Comparison of ENCODE assay signal across 10 cellular contexts in genomic region chr2:147663153-147663961, GRCh38.
DNase-seq lines count a peak whose midpoint lies in the region; ATAC-seq and TF ChIP-seq lines count a peak whose summit lies in the region.
"Had no signal": no experiment of that assay in that cellular context is flagged by ENCODE, and none has a peak within 500 bp of the region (broad histone marks: within the 10 kb centered on the region; RNA-seq: fewer than 3 reads in every experiment).

No MANE protein-coding gene starts in this region.

- H3K27ac ChIP-seq in mesendoderm (ENCODE audit: low read depth, low read length), result peak overlapping the region; percentile 46
- H3K27ac ChIP-seq in stomach, result peak overlapping the region in 1 of 5 donors; percentile 7
- H3K27ac ChIP-seq in endodermal cell (ENCODE audit: low read depth, low read length), result no peak overlapping the region
- no peak overlapping the region for H3K27ac ChIP-seq in caudate nucleus (ENCODE audit: low read depth, low read length)

- H3K79me1 ChIP-seq in mesendoderm (ENCODE audit: low read length), result no peaks in the 10 kb centered on the region

- H2BK120ac ChIP-seq in mesendoderm (ENCODE audit: low read depth, low read length), result no peak overlapping the region

- H3K4me1 ChIP-seq in mesendoderm (ENCODE audit: control insufficient read depth, low read depth, low read length), result peaks cover 2% of the 10 kb centered on the region
- H3K4me1 ChIP-seq in stomach, result no peaks in the 10 kb centered on the region
- peaks cover 11% of the 10 kb centered on the region for H3K4me1 ChIP-seq in endodermal cell (ENCODE audit: control insufficient read depth, insufficient read depth, low read length)

- no peak overlapping the region for H4K5ac ChIP-seq in mesendoderm (ENCODE audit: low read length)

- ATAC-seq in GM18868 (IDR thresholded peaks at IDR 0.05; ENCODE audit: unreplicated experiment) (peak; percentile 80), GM21619 (IDR thresholded peaks at IDR 0.05; ENCODE audit: unreplicated experiment) (peak; percentile 89), HG03469 (IDR thresholded peaks at IDR 0.05; ENCODE audit: unreplicated experiment) (peak; percentile 75)

- DNase-seq in mesendoderm, result no peak
- no peak for DNase-seq in NCI-H510A (lab: John Stamatoyannopoulos, UW)
- no peak for DNase-seq in stomach
- no peak for DNase-seq in endodermal cell
- DNase-seq in caudate nucleus (lab: John Stamatoyannopoulos, UW), result no peak
- DNase-seq: effector CD8-positive, alpha-beta T cell had no signal

- TF ChIP-seq EP300 in stomach (IDR thresholded peaks at IDR 0.05), result no peak

- no peak overlapping the region for H3K23ac ChIP-seq in mesendoderm (ENCODE audit: low read length)

- H2AK5ac ChIP-seq in mesendoderm (ENCODE audit: low read length), result no peak overlapping the region

- no peak overlapping the region for H3K4ac ChIP-seq in mesendoderm (ENCODE audit: low read depth, low read length)

- no peak overlapping the region for H3K4me2 ChIP-seq in mesendoderm (ENCODE audit: low read length)

- H3K9me3 Mint-ChIP-seq in endodermal cell, result no peaks in the 10 kb centered on the region
- H3K9me3 Mint-ChIP-seq: memory B cell had no signal

- H3K18ac ChIP-seq in mesendoderm (ENCODE audit: low read length), result no peak overlapping the region

- peaks cover 2% of the 10 kb centered on the region for H3K27me3 Mint-ChIP-seq in endodermal cell (ENCODE audit: insufficient read depth)
- H3K27me3 Mint-ChIP-seq: memory B cell had no signal

- H3K9ac ChIP-seq in mesendoderm (ENCODE audit: low read length) (no peak overlapping the region), endodermal cell (ENCODE audit: extremely low read depth, low read length, poor library complexity, severe bottlenecking) (no peak overlapping the region)

- no peaks in the 10 kb centered on the region for H3K36me3 Mint-ChIP-seq in endodermal cell (ENCODE audit: low read depth)
- H3K36me3 Mint-ChIP-seq: memory B cell had no signal

- no peak overlapping the region for H3K4me3 Mint-ChIP-seq in endodermal cell
- H3K4me3 Mint-ChIP-seq: memory B cell had no signal

- no peaks in the 10 kb centered on the region for H3K79me2 ChIP-seq in mesendoderm (ENCODE audit: control insufficient read depth, insufficient read depth, low read length)

- no peak for TF ChIP-seq POLR2A in stomach (IDR thresholded peaks at IDR 0.05)

- no peak overlapping the region for H3K27ac Mint-ChIP-seq in endodermal cell
- H3K27ac Mint-ChIP-seq: memory B cell had no signal

- no peak overlapping the region for H2BK15ac ChIP-seq in mesendoderm (replicated peaks; ENCODE audit: low read depth)

- H3K36me3 ChIP-seq in mesendoderm (ENCODE audit: control insufficient read depth, insufficient read depth, low read length) (no peaks in the 10 kb centered on the region), stomach (no peaks in the 10 kb centered on the region), endodermal cell (ENCODE audit: control insufficient read depth, insufficient read depth, low read length) (no peaks in the 10 kb centered on the region)

- H3K27me3 ChIP-seq in mesendoderm (ENCODE audit: insufficient read depth, low read length, poor library complexity) (no peaks in the 10 kb centered on the region), stomach (no peaks in the 10 kb centered on the region), endodermal cell (ENCODE audit: control insufficient read depth, insufficient read depth, low read length, poor library complexity, severe bottlenecking) (no peaks in the 10 kb centered on the region)

- intact Hi-C loops in stomach (cut with DNase I; ENCODE audit: low total_unique reads), result no loop called here

- no CpG with 5 or more reads among the region's 5 CpGs for WGBS in mesendoderm (ENCODE audit: extremely low coverage, insufficient coverage, low lambda C conversion rate)
- WGBS in stomach, 5 donors, result 73 to 83% (median 82%) methylated on average over 5 of the region's 5 CpGs
- WGBS in endodermal cell (ENCODE audit: insufficient coverage in 1 of 2, insufficient read length in 1 of 2), 2 experiments, result 92 to 98% methylated on average over 4 to 5 of the region's 5 CpGs

- peak overlapping the region; percentile 46 for H2BK5ac ChIP-seq in mesendoderm (ENCODE audit: low read length)

- TF ChIP-seq CTCF in stomach (IDR thresholded peaks at IDR 0.05) (no peak), endodermal cell (conservative IDR thresholded peaks at IDR 0.05) (no peak)

- H3K4me1 Mint-ChIP-seq in endodermal cell, result peaks cover 39% of the 10 kb centered on the region

- no peaks in the 10 kb centered on the region for H3K9me3 ChIP-seq in stomach
- H3K9me3 ChIP-seq in endodermal cell (ENCODE audit: control insufficient read depth, low read length), result no peaks in the 10 kb centered on the region

- H3K56ac ChIP-seq in mesendoderm (ENCODE audit: low read length), result peak overlapping the region; percentile 30

- H4K8ac ChIP-seq in mesendoderm (ENCODE audit: low read depth, low read length), result no peak overlapping the region

- H3K4me3 ChIP-seq in mesendoderm (ENCODE audit: low read length) (no peak overlapping the region), stomach (no peak overlapping the region), endodermal cell (ENCODE audit: low read length) (no peak overlapping the region)
